18 cellular contexts compared by ENCODE assay signal in the genomic region with DNA sequence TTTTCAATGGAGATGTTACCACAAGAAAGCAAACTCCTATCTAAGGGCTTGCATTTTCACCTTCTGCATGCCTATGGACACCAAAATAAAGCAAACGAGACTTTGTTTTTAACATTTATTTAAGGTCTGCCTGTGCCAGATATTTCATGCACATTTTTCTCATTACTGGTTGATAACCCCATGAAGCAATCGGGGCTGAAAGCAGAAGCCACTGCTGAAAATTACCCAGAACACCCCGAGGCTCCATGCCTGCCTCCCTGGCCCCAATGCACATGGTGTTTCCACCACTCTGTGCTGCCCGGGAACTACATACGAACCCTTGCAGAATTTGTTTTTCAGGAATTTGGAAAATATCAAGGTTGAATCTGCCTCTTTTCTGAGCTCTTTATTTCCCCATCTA.
DNase-seq lines count a peak whose midpoint lies in the region; ATAC-seq, FAIRE-seq and TF ChIP-seq lines count a peak whose summit lies in the region.
"Had no signal": no experiment of that assay in that cellular context is flagged by ENCODE, and none has a peak within 500 bp of the region (broad histone marks: within the 10 kb centered on the region; RNA-seq: fewer than 3 reads in every experiment).

No MANE protein-coding gene starts in this region.

- ATAC-seq in SK-N-SH treated with all-trans-retinoic acid at 6 μM for 48 hours (no peak), HG03571 (IDR thresholded peaks at IDR 0.05; ENCODE audit: unreplicated experiment) (no peak)

- no peaks in the 10 kb centered on the region for H3K36me3 ChIP-seq in SK-N-SH (replicated peaks in 1 of 2; ENCODE audit: control insufficient read depth in 1 of 2, insufficient read depth in 2 of 2, low read length in 1 of 2)

- no peak for FAIRE-seq in RCC 7860 (lab: Jason Lieb, UNC)
- FAIRE-seq: GM12892 had no signal

- TF ChIP-seq RAD21 in SK-N-SH (IDR thresholded peaks at IDR 0.05; ENCODE audit: low read length) = no peak

- TF ChIP-seq EP300 in SK-N-SH (IDR thresholded peaks at IDR 0.05; ENCODE audit: borderline replicate concordance in 1 of 2, low read depth in 1 of 2, low read length in 1 of 2) = peak in 1 of 2 experiments; percentile 41; a peak in 1 of 4 replicates

- H3K27me3 ChIP-seq in SK-N-SH (ENCODE audit: insufficient read depth) = no peaks in the 10 kb centered on the region

- no peak overlapping the region for H3K9ac ChIP-seq in SK-N-SH

- no peaks in the 10 kb centered on the region for H3K79me2 ChIP-seq in SK-N-SH (ENCODE audit: insufficient read depth)

- TF ChIP-seq CTCF in SK-N-SH (IDR thresholded peaks at IDR 0.05) = no peak
- no peak for TF ChIP-seq CTCF in choroid plexus epithelial cell (conservative IDR thresholded peaks at IDR 0.05; ENCODE audit: low read depth, low read length)

- no peak overlapping the region for H3K4me2 ChIP-seq in SK-N-SH

- no peaks in the 10 kb centered on the region for H4K20me1 ChIP-seq in SK-N-SH (ENCODE audit: insufficient read depth)

- POLR2A ChIA-PET in SK-N-SH (lab: Yijun Ruan, JAX) = no interaction called here

- no peaks in the 10 kb centered on the region for H3K9me3 ChIP-seq in SK-N-SH

- H2AFZ ChIP-seq in SK-N-SH (ENCODE audit: low read depth) = no peak overlapping the region

- H3K27ac ChIP-seq in SK-N-SH (ENCODE audit: low read depth in 2 of 2, low read length in 1 of 2) = peak overlapping the region in 1 of 2 experiments; percentile 67; a peak in 2 of 4 replicates
- H3K27ac ChIP-seq: 22Rv1 had no signal

- CTCF ChIA-PET in SK-N-SH (lab: Yijun Ruan, JAX) = interaction anchor here (1.0 kb wide), 1 partner anchor 76 kb away, joined by 4 read pairs; no protein-coding TSS in a partner anchor

- H3K4me3 ChIP-seq in SK-N-SH (ENCODE audit: low read depth in 2 of 2, low read length in 1 of 2) (no peak overlapping the region), choroid plexus epithelial cell (ENCODE audit: low read depth, low read length) (no peak overlapping the region)

- H3K9me2 ChIP-seq in SK-N-SH = no peaks in the 10 kb centered on the region

- no peaks in the 10 kb centered on the region for H3F3A ChIP-seq in SK-N-SH (replicated peaks; ENCODE audit: insufficient read depth)

- H3K4me1 ChIP-seq in SK-N-SH (ENCODE audit: control insufficient read depth in 1 of 2, insufficient read depth in 2 of 2, low read depth in 1 of 2, low read length in 1 of 2) = peaks cover 0 to 10% of the 10 kb centered on the region in 2 experiments; a peak in 1 of 4 replicates

- 65% methylated on average over 5 of the region's 5 CpGs for whole genome bisulfite sequencing in SK-N-SH (ENCODE audit: low lambda C conversion rate)

- DNase-seq in SK-N-SH (peak; percentile 62), choroid plexus epithelial cell (ENCODE audit: low read depth) (peak; percentile 70), iris pigment epithelial cell (ENCODE audit: low read depth) (peak; percentile 60), RCC 7860 (ENCODE audit: low spot score) (no peak), DMS114 treated with DMSO at 0.1 percent for 48 hours (lab: John Stamatoyannopoulos, UW; ENCODE audit: unreplicated experiment) (no peak), NCI-H2107 treated with DMSO at 0.1 percent for 48 hours (lab: John Stamatoyannopoulos, UW; ENCODE audit: unreplicated experiment) (no peak)
- DNase-seq: C1 segment of cervical spinal cord; CD4-positive, alpha-beta memory T cell; DMS153; DND-41; GDM1; GOT3; H9; IMR-90 had no signal

TF ChIP-seq in SK-N-SH, 30 proteins besides CTCF, POLR2A, EP300 and RAD21:
- no peak for TF ChIP-seq TEAD4 (IDR thresholded peaks at IDR 0.05; ENCODE audit: borderline replicate concordance, insufficient read depth)
- TF ChIP-seq GATA2 (CRISPR knock-in tag; IDR thresholded peaks at IDR 0.05) = no peak
- TF ChIP-seq, protein P1, sequence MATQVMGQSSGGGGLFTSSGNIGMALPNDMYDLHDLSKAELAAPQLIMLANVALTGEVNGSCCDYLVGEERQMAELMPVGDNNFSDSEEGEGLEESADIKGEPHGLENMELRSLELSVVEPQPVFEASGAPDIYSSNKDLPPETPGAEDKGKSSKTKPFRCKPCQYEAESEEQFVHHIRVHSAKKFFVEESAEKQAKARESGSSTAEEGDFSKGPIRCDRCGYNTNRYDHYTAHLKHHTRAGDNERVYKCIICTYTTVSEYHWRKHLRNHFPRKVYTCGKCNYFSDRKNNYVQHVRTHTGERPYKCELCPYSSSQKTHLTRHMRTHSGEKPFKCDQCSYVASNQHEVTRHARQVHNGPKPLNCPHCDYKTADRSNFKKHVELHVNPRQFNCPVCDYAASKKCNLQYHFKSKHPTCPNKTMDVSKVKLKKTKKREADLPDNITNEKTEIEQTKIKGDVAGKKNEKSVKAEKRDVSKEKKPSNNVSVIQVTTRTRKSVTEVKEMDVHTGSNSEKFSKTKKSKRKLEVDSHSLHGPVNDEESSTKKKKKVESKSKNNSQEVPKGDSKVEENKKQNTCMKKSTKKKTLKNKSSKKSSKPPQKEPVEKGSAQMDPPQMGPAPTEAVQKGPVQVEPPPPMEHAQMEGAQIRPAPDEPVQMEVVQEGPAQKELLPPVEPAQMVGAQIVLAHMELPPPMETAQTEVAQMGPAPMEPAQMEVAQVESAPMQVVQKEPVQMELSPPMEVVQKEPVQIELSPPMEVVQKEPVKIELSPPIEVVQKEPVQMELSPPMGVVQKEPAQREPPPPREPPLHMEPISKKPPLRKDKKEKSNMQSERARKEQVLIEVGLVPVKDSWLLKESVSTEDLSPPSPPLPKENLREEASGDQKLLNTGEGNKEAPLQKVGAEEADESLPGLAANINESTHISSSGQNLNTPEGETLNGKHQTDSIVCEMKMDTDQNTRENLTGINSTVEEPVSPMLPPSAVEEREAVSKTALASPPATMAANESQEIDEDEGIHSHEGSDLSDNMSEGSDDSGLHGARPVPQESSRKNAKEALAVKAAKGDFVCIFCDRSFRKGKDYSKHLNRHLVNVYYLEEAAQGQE (IDR thresholded peaks at IDR 0.05; ENCODE audit: low read depth, low read length) = no peak
- no peak for TF ChIP-seq EZH2phosphoT487 (IDR thresholded peaks at IDR 0.05; ENCODE audit: borderline replicate concordance, low read depth)
- TF ChIP-seq NFIC (IDR thresholded peaks at IDR 0.05; ENCODE audit: borderline replicate concordance) = no peak
- no peak for TF ChIP-seq RCOR1 (IDR thresholded peaks at IDR 0.05; ENCODE audit: low read length)
- TF ChIP-seq MXI1 (IDR thresholded peaks at IDR 0.05; ENCODE audit: low read depth, low read length) = peak; percentile 63
- TF ChIP-seq GABPA (IDR thresholded peaks at IDR 0.05; ENCODE audit: low read depth) = no peak
- TF ChIP-seq, protein P2, sequence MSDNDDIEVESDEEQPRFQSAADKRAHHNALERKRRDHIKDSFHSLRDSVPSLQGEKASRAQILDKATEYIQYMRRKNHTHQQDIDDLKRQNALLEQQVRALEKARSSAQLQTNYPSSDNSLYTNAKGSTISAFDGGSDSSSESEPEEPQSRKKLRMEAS (IDR thresholded peaks at IDR 0.05; ENCODE audit: low read depth) = no peak

TF ChIP-seq in SK-N-SH treated with all-trans-retinoic acid at 6 μM for 48 hours, 23 proteins besides CTCF, POLR2A, EP300 and RAD21:
- no peak for TF ChIP-seq PPARA (CRISPR knock-in tag; IDR thresholded peaks at IDR 0.05; ENCODE audit: borderline replicate concordance)

Comparison
In these comparisons a context has a peak if more than half of its experiments do, and no peak if none do; other contexts are left out.
1. DNase-seq: peak in SK-N-SH (single experiment), choroid plexus epithelial cell (single experiment) and iris pigment epithelial cell (single experiment); none in RCC 7860 (single experiment), DMS114 treated with DMSO at 0.1 percent for 48 hours (single experiment) and NCI-H2107 treated with DMSO at 0.1 percent for 48 hours (single experiment).